ENCODE assay signal across 31 cellular contexts in the genomic region with DNA sequence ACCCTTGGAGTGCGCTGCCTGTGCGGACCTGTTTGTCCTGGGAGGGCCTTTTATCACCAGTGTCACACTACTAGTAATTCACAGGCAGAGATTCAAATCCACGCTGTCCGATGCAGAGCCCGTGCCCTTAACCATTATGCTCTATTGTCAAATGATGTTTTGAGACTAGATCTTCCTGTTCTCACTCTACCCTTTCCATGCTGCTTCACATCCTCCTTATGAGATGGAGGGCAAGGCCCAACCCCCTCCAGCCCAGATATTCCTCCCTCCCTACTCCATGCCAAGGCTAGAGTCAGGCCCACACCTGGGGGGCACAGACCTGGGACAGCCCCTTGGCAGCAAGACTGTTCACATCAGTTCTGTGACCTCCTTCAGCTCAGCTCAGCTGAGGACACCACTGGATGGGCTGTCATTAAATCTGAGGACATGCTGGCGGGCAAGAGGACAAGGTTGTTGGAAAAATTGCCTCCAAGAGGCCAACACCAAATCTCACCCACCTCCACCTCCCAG.
"Had no signal": no experiment of that assay in that cellular context is flagged by ENCODE, and none has a peak within 500 bp of the region (broad histone marks: within the 10 kb centered on the region; RNA-seq: fewer than 3 reads in every experiment).

No MANE protein-coding gene starts in this region.

- H3K4me1 Mint-ChIP-seq: activated CD8-positive, alpha-beta memory T cell treated with anti-CD3 and anti-CD28 coated beads, Interleukin-2, amount 10 ng/mL, durations not matched to agents 7 days and 5 days; activated naive CD4-positive, alpha-beta T cell treated with anti-CD3 and anti-CD28 coated beads, Interleukin-2, amount 10 ng/mL, durations not matched to agents 7 days and 5 days; central memory CD8-positive, alpha-beta T cell had no signal

- H3K4me3 ChIP-seq: esophagus muscularis mucosa, gastrocnemius medialis, heart left ventricle had no signal

- H3K36me3 Mint-ChIP-seq: activated CD8-positive, alpha-beta memory T cell treated with anti-CD3 and anti-CD28 coated beads, Interleukin-2, amount 10 ng/mL, durations not matched to agents 7 days and 5 days; activated naive CD4-positive, alpha-beta T cell treated with anti-CD3 and anti-CD28 coated beads, Interleukin-2, amount 10 ng/mL, durations not matched to agents 7 days and 5 days; activated naive CD4-positive, alpha-beta T cell treated with anti-CD3 and anti-CD28 coated beads, Interleukin-2, amount 50 U/mL, for 72 hours; activated naive CD8-positive, alpha-beta T cell treated with anti-CD3 and anti-CD28 coated beads, Interleukin-2, amount 10 ng/mL, durations not matched to agents 7 days and 5 days had no signal

- H3K4me1 ChIP-seq: esophagus muscularis mucosa, gastrocnemius medialis, heart left ventricle had no signal

- H3K27me3 ChIP-seq: brain microvascular endothelial cell, gastrocnemius medialis, heart left ventricle had no signal

- H3K27ac Mint-ChIP-seq: activated CD4-positive, alpha-beta T cell treated with anti-CD3 and anti-CD28 coated beads, Interleukin-2, amount 10 ng/mL, durations not matched to agents 7 days and 5 days; activated CD8-positive, alpha-beta memory T cell treated with anti-CD3 and anti-CD28 coated beads, Interleukin-2, amount 10 ng/mL, durations not matched to agents 7 days and 5 days; activated CD8-positive, alpha-beta T cell treated with anti-CD3 and anti-CD28 coated beads for 36 hours; activated naive CD4-positive, alpha-beta T cell treated with anti-CD3 and anti-CD28 coated beads, Interleukin-2, amount 10 ng/mL, durations not matched to agents 7 days and 5 days; activated naive CD8-positive, alpha-beta T cell treated with anti-CD3 and anti-CD28 coated beads, Interleukin-2, amount 10 ng/mL, durations not matched to agents 7 days and 5 days; activated T-cell treated with anti-CD3 and anti-CD28 coated beads, Interleukin-2, amount 50 U/mL, for 24 hours; activated T-cell treated with anti-CD3 and anti-CD28 coated beads, Interleukin-2, amount 50 U/mL, for 72 hours; T-helper 17 cell; T-helper 2 cell treated with Interferon-gamma antibody and Interleukin-4, amounts not matched to agents 5 μg/mL and 100 μg/mL, for 36 hours had no signal

- DNase-seq: activated CD4-positive, alpha-beta T cell treated with anti-CD3 and anti-CD28 coated beads for 1 hour; activated CD4-positive, alpha-beta T cell treated with anti-CD3 and anti-CD28 coated beads for 4 hours; activated CD4-positive, alpha-beta T cell treated with anti-CD3 and anti-CD28 coated beads, Interleukin-2, amount 10 ng/mL, durations not matched to agents 7 days and 5 days; activated CD4-positive, alpha-beta T cell treated with anti-CD3 and anti-CD28 coated beads, Interleukin-2, amount 50 U/mL, for 48 hours; activated CD4-positive, CD25-positive, alpha-beta regulatory T cell; activated CD8-positive, alpha-beta memory T cell treated with anti-CD3 and anti-CD28 coated beads, Interleukin-2, amount 10 ng/mL, durations not matched to agents 7 days and 5 days; activated CD8-positive, alpha-beta memory T cell treated with anti-CD3 and anti-CD28 coated beads, Interleukin-2, amount 50 U/mL, for 48 hours; activated CD8-positive, alpha-beta T cell treated with anti-CD3 and anti-CD28 coated beads for 36 hours; activated gamma-delta T cell; activated naive CD4-positive, alpha-beta T cell; activated naive CD4-positive, alpha-beta T cell treated with anti-CD3 and anti-CD28 coated beads, Interleukin-2, amount 10 ng/mL, durations not matched to agents 7 days and 5 days; activated naive CD8-positive, alpha-beta T cell treated with anti-CD3 and anti-CD28 coated beads, Interleukin-2, amount 10 ng/mL, durations not matched to agents 7 days and 5 days; activated T-cell treated with anti-CD3 and anti-CD28 coated beads for 4 hours; activated T-cell treated with anti-CD3 and anti-CD28 coated beads, Interleukin-2, amount 50 U/mL, for 24 hours; activated T-cell treated with anti-CD3 and anti-CD28 coated beads, Interleukin-2, amount 50 U/mL, for 72 hours; brain microvascular endothelial cell; cortex of kidney; dermis blood vessel endothelial cell; effector CD8-positive, alpha-beta T cell; erythroblast; foreskin keratinocyte; gastrocnemius medialis; glutamatergic neuron; heart left ventricle; T-helper 1 cell; T-helper 17 cell; T1000 had no signal

- H3K4me3 Mint-ChIP-seq: activated CD4-positive, alpha-beta T cell treated with anti-CD3 and anti-CD28 coated beads, Interleukin-2, amount 10 ng/mL, durations not matched to agents 7 days and 5 days; activated CD8-positive, alpha-beta memory T cell treated with anti-CD3 and anti-CD28 coated beads, Interleukin-2, amount 10 ng/mL, durations not matched to agents 7 days and 5 days; activated CD8-positive, alpha-beta T cell treated with anti-CD3 and anti-CD28 coated beads for 36 hours; activated naive CD4-positive, alpha-beta T cell treated with anti-CD3 and anti-CD28 coated beads, Interleukin-2, amount 10 ng/mL, durations not matched to agents 7 days and 5 days; activated naive CD8-positive, alpha-beta T cell treated with anti-CD3 and anti-CD28 coated beads, Interleukin-2, amount 10 ng/mL, durations not matched to agents 7 days and 5 days; activated T-cell treated with anti-CD3 and anti-CD28 coated beads, Interleukin-2, amount 50 U/mL, for 24 hours; activated T-cell treated with anti-CD3 and anti-CD28 coated beads, Interleukin-2, amount 50 U/mL, for 72 hours; central memory CD8-positive, alpha-beta T cell; T-helper 17 cell; T-helper 2 cell treated with Interferon-gamma antibody and Interleukin-4, amounts not matched to agents 5 μg/mL and 100 μg/mL, for 36 hours had no signal

- H3K27ac ChIP-seq: brain microvascular endothelial cell, esophagus muscularis mucosa, foreskin keratinocyte, gastrocnemius medialis, heart left ventricle had no signal

- H3K36me3 ChIP-seq: brain microvascular endothelial cell, esophagus muscularis mucosa, gastrocnemius medialis, heart left ventricle had no signal

- ATAC-seq: activated CD8-positive, alpha-beta memory T cell treated with anti-CD3 and anti-CD28 coated beads, Interleukin-2, amount 10 ng/mL, durations not matched to agents 7 days and 5 days; activated CD8-positive, alpha-beta T cell treated with anti-CD3 and anti-CD28 coated beads for 36 hours; activated naive CD4-positive, alpha-beta T cell treated with anti-CD3 and anti-CD28 coated beads, Interleukin-2, amount 50 U/mL, for 72 hours; activated T-cell treated with anti-CD3 and anti-CD28 coated beads, Interleukin-2, amount 50 U/mL, for 72 hours; gastrocnemius medialis; heart left ventricle; T-helper 17 cell had no signal

- H3K9me3 Mint-ChIP-seq: activated CD4-positive, alpha-beta T cell treated with anti-CD3 and anti-CD28 coated beads, Interleukin-2, amount 10 ng/mL, durations not matched to agents 7 days and 5 days; activated CD8-positive, alpha-beta T cell treated with anti-CD3 and anti-CD28 coated beads for 36 hours; activated naive CD4-positive, alpha-beta T cell treated with anti-CD3 and anti-CD28 coated beads, Interleukin-2, amount 10 ng/mL, durations not matched to agents 7 days and 5 days; activated naive CD4-positive, alpha-beta T cell treated with anti-CD3 and anti-CD28 coated beads, Interleukin-2, amount 50 U/mL, for 72 hours; activated naive CD8-positive, alpha-beta T cell treated with anti-CD3 and anti-CD28 coated beads, Interleukin-2, amount 10 ng/mL, durations not matched to agents 7 days and 5 days; activated T-cell treated with anti-CD3 and anti-CD28 coated beads, Interleukin-2, amount 50 U/mL, for 24 hours; activated T-cell treated with anti-CD3 and anti-CD28 coated beads, Interleukin-2, amount 50 U/mL, for 72 hours; central memory CD8-positive, alpha-beta T cell; T-helper 2 cell treated with Interferon-gamma antibody and Interleukin-4, amounts not matched to agents 5 μg/mL and 100 μg/mL, for 36 hours had no signal

- H3K9me3 ChIP-seq: esophagus muscularis mucosa, gastrocnemius medialis, heart left ventricle had no signal
